In genomic region chr5:135273212-135273611, GRCh38 we compare ENCODE assay signal across 31 cellular contexts.
"Had no signal": no experiment of that assay in that cellular context is flagged by ENCODE, and none has a peak within 500 bp of the region (broad histone marks: within the 10 kb centered on the region; RNA-seq: fewer than 3 reads in every experiment).

No MANE protein-coding gene starts in this region.

- H3K27me3 ChIP-seq: ascending aorta, right lobe of liver, upper lobe of left lung had no signal

- H3K27me3 Mint-ChIP-seq: stimulated activated naive CD8-positive, alpha-beta T cell treated with anti-CD3 and anti-CD28 coated beads, Interleukin-15, amount 100 ng/mL, for 72 hours had no signal

- DNase-seq: activated CD4-positive, alpha-beta memory T cell treated with anti-CD3 and anti-CD28 coated beads for 36 hours; activated CD4-positive, alpha-beta T cell treated with anti-CD3 and anti-CD28 coated beads, Interleukin-2, amount 10 ng/mL, durations not matched to agents 24 days and 14 days; activated CD4-positive, CD25-positive, alpha-beta regulatory T cell treated with anti-CD3 and anti-CD28 coated beads, Interleukin-2, amount 50 U/mL, for 72 hours; activated CD8-positive, alpha-beta memory T cell treated with anti-CD3 and anti-CD28 coated beads, Interleukin-2, amount 10 ng/mL, durations not matched to agents 7 days and 5 days; activated naive CD4-positive, alpha-beta T cell treated with Interleukin-2 at 50 U/mL for 16 hours; activated naive CD8-positive, alpha-beta T cell treated with anti-CD3 and anti-CD28 coated beads, Interleukin-2, amount 10 ng/mL, durations not matched to agents 7 days and 5 days; activated T-cell treated with anti-CD3 and anti-CD28 coated beads, Interleukin-2, amount 50 U/mL, for 48 hours; dorsolateral prefrontal cortex; effector memory CD4-positive, alpha-beta T cell; erythroblast; foreskin fibroblast; heart left ventricle; hypothalamus; immature natural killer cell; kidney; left colon; mammary epithelial cell; naive thymus-derived CD8-positive, alpha-beta T cell; right lobe of liver; stimulated activated CD4-positive, alpha-beta T cell treated with anti-CD3 and anti-CD28 coated beads, Interleukin-2, amount 100 ng/mL, for 48 hours; stimulated activated naive CD8-positive, alpha-beta T cell treated with anti-CD3 and anti-CD28 coated beads, Interleukin-15, amount 100 ng/mL, for 72 hours; substantia nigra; SW 1271; T1000 had no signal

- H3K4me3 ChIP-seq: ascending aorta, coronary artery, dorsolateral prefrontal cortex, heart left ventricle, neural progenitor cell, right lobe of liver, upper lobe of left lung had no signal

- H3K9me3 Mint-ChIP-seq: activated CD4-positive, alpha-beta memory T cell treated with anti-CD3 and anti-CD28 coated beads for 36 hours; activated CD4-positive, alpha-beta T cell treated with anti-CD3 and anti-CD28 coated beads, Interleukin-2, amount 10 ng/mL, durations not matched to agents 24 days and 14 days; activated naive CD8-positive, alpha-beta T cell treated with anti-CD3 and anti-CD28 coated beads, Interleukin-2, amount 10 ng/mL, durations not matched to agents 7 days and 5 days; neural progenitor cell; T-helper 1 cell treated with Interleukin-12 subunit alpha and Interleukin-12 subunit beta and Interleukin-4 antibody, amounts not matched to agents 30 μg/mL and 1 μg/mL, for 36 hours had no signal

- H3K4me2 ChIP-seq: neural progenitor cell had no signal

- H3K27ac Mint-ChIP-seq: activated CD4-positive, alpha-beta memory T cell treated with anti-CD3 and anti-CD28 coated beads for 36 hours; activated CD4-positive, alpha-beta T cell treated with anti-CD3 and anti-CD28 coated beads, Interleukin-2, amount 10 ng/mL, durations not matched to agents 24 days and 14 days; activated CD8-positive, alpha-beta memory T cell treated with anti-CD3 and anti-CD28 coated beads, Interleukin-2, amount 10 ng/mL, durations not matched to agents 7 days and 5 days; activated naive CD8-positive, alpha-beta T cell treated with anti-CD3 and anti-CD28 coated beads, Interleukin-2, amount 10 ng/mL, durations not matched to agents 7 days and 5 days; brain; immature natural killer cell; mesothelial cell of epicardium; naive thymus-derived CD8-positive, alpha-beta T cell; neural progenitor cell; T-helper 1 cell treated with Interleukin-12 subunit alpha and Interleukin-12 subunit beta and Interleukin-4 antibody, amounts not matched to agents 30 μg/mL and 1 μg/mL, for 36 hours had no signal

- ATAC-seq: activated CD8-positive, alpha-beta memory T cell treated with anti-CD3 and anti-CD28 coated beads, Interleukin-2, amount 10 ng/mL, durations not matched to agents 7 days and 5 days; heart left ventricle; left colon; naive thymus-derived CD8-positive, alpha-beta T cell; stimulated activated naive CD8-positive, alpha-beta T cell treated with anti-CD3 and anti-CD28 coated beads, Interleukin-15, amount 100 ng/mL, for 72 hours had no signal

- H3K9me3 ChIP-seq: ascending aorta, heart left ventricle, right lobe of liver, upper lobe of left lung had no signal

- H3K36me3 Mint-ChIP-seq: activated CD4-positive, alpha-beta memory T cell treated with anti-CD3 and anti-CD28 coated beads for 36 hours; activated CD8-positive, alpha-beta memory T cell treated with anti-CD3 and anti-CD28 coated beads, Interleukin-2, amount 10 ng/mL, durations not matched to agents 7 days and 5 days; activated naive CD8-positive, alpha-beta T cell treated with anti-CD3 and anti-CD28 coated beads, Interleukin-2, amount 10 ng/mL, durations not matched to agents 7 days and 5 days; brain; immature natural killer cell; mesothelial cell of epicardium; naive thymus-derived CD8-positive, alpha-beta T cell; neural progenitor cell had no signal

- H3K9ac ChIP-seq: neural progenitor cell had no signal

- H2AFZ ChIP-seq: neural progenitor cell had no signal

- H3K4me3 Mint-ChIP-seq: activated CD4-positive, alpha-beta memory T cell treated with anti-CD3 and anti-CD28 coated beads for 36 hours; activated CD4-positive, alpha-beta T cell treated with anti-CD3 and anti-CD28 coated beads, Interleukin-2, amount 10 ng/mL, durations not matched to agents 24 days and 14 days; activated CD8-positive, alpha-beta memory T cell treated with anti-CD3 and anti-CD28 coated beads, Interleukin-2, amount 10 ng/mL, durations not matched to agents 7 days and 5 days; activated naive CD8-positive, alpha-beta T cell treated with anti-CD3 and anti-CD28 coated beads, Interleukin-2, amount 10 ng/mL, durations not matched to agents 7 days and 5 days; brain; immature natural killer cell; mesothelial cell of epicardium; naive thymus-derived CD8-positive, alpha-beta T cell; neural progenitor cell; stimulated activated naive CD8-positive, alpha-beta T cell treated with anti-CD3 and anti-CD28 coated beads, Interleukin-15, amount 100 ng/mL, for 72 hours; T-helper 1 cell treated with Interleukin-12 subunit alpha and Interleukin-12 subunit beta and Interleukin-4 antibody, amounts not matched to agents 30 μg/mL and 1 μg/mL, for 36 hours had no signal

- H3K4me1 Mint-ChIP-seq: activated CD4-positive, alpha-beta T cell treated with anti-CD3 and anti-CD28 coated beads, Interleukin-2, amount 10 ng/mL, durations not matched to agents 24 days and 14 days; activated CD8-positive, alpha-beta memory T cell treated with anti-CD3 and anti-CD28 coated beads, Interleukin-2, amount 10 ng/mL, durations not matched to agents 7 days and 5 days; activated naive CD8-positive, alpha-beta T cell treated with anti-CD3 and anti-CD28 coated beads, Interleukin-2, amount 10 ng/mL, durations not matched to agents 7 days and 5 days; immature natural killer cell; naive thymus-derived CD8-positive, alpha-beta T cell; stimulated activated naive CD8-positive, alpha-beta T cell treated with anti-CD3 and anti-CD28 coated beads, Interleukin-15, amount 100 ng/mL, for 72 hours had no signal

- H3K27ac ChIP-seq: ascending aorta, coronary artery, dorsolateral prefrontal cortex, heart left ventricle, neural progenitor cell, right lobe of liver, upper lobe of left lung had no signal

- H3K36me3 ChIP-seq: ascending aorta, heart left ventricle, neural progenitor cell, right lobe of liver, upper lobe of left lung had no signal

- H3K4me1 ChIP-seq: heart left ventricle, neural progenitor cell, right lobe of liver, upper lobe of left lung had no signal

- FAIRE-seq: kidney had no signal
